ENCODE assay signal across 16 cellular contexts in the genomic region with DNA sequence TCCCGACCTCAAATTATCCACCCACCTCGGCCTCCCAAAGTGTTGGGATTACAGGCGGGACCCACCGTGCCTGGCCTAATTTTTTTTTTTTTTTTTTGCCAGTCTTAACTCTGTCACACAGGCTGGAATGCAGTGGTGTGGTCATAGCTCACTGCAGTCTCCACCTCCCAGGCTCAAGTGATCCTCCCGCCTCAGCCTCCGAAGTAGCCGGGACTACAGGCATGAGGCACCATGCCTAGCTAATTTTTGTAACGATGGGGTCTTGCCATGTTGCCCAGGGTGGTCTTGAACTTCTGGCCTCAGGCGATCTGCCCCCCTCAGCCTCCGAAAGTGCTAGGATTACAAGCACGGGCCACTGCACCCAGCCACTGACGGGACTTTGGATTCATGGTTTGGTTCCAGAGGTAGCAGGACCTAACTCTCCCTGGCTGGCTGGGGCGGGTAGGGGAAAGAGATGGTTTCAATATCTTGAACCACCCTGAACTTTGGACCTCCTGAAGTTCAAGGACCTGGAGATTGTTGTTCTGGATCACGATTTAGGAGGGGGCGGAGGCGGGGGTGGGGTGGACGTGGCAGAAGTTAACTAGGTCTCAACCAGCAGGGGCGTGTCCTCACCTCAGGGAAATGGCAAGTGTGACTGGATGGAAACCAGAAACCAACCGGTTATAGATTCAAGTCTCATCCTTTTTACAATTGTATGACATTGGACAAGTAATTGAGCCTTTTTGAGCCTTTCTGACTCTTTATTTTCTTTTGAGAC. TPM values are rescaled to one million over a fixed set of nuclear protein-coding genes. Genes with fewer than 3 reads are reported as not detected.
DNase-seq lines count a peak whose midpoint lies in the region; FAIRE-seq and TF ChIP-seq lines count a peak whose summit lies in the region.
"Had no signal": no experiment of that assay in that cellular context is flagged by ENCODE, and none has a peak within 500 bp of the region (broad histone marks: within the 10 kb centered on the region; RNA-seq: fewer than 3 reads in every experiment).

No MANE protein-coding gene starts in this region.

- peak overlapping the region; percentile 70 for H3K27ac ChIP-seq in colonic mucosa
- H3K27ac ChIP-seq in mucosa of rectum (ENCODE audit: low read depth in 2 of 2, low read length in 2 of 2) = peak overlapping the region; percentile 83 to 87
- H3K27ac ChIP-seq: A549, PC-9 had no signal

- no peak for TF ChIP-seq POLR2A in GM12891 (IDR thresholded peaks at IDR 0.05; ENCODE audit: low read depth, low read length)

- no peak for TF ChIP-seq CTCF in colonic mucosa (IDR thresholded peaks at IDR 0.05)

- H3K9me3 ChIP-seq in colonic mucosa (no peaks in the 10 kb centered on the region), mucosa of rectum (ENCODE audit: control insufficient read depth in 2 of 2, low read length in 2 of 2) (no peaks in the 10 kb centered on the region)
- H3K9me3 ChIP-seq: A549 had no signal

- no peak overlapping the region for H3K4me3 ChIP-seq in colonic mucosa
- H3K4me3 ChIP-seq in mucosa of rectum (ENCODE audit: low read length in 2 of 2) = no peak overlapping the region
- H3K4me3 ChIP-seq: A549, PC-9 had no signal

- intact Hi-C loops in colonic mucosa (cut with DNase I) (no loop called here), posterior vena cava (cut with DNase I) (no loop called here)

- H3K9ac ChIP-seq in colonic mucosa (ENCODE audit: low read depth in 2 of 2, low read length in 2 of 2) (peak overlapping the region in 1 of 2 donors; percentile 21), mucosa of rectum (ENCODE audit: low read depth in 1 of 2, low read length in 2 of 2) (peak overlapping the region in 1 of 2 donors; percentile 1)

- no peak for FAIRE-seq in GM12891 (lab: Jason Lieb, UNC)
- FAIRE-seq: A549 had no signal

- H3K4me1 ChIP-seq in colonic mucosa (peaks cover 7% of the 10 kb centered on the region), mucosa of rectum (ENCODE audit: control insufficient read depth in 2 of 2, insufficient read depth in 2 of 2, low read length in 2 of 2) (peaks cover 4 to 15% of the 10 kb centered on the region in 2 donors)

- DNase-seq in activated CD4-positive, alpha-beta T cell treated with anti-CD3 and anti-CD28 coated beads for 48 hours = peak; percentile 66
- DNase-seq in activated CD4-positive, alpha-beta T cell treated with anti-CD3 and anti-CD28 coated beads for 1 hour = no peak
- DNase-seq in HuH-7 (ENCODE audit: low spot score) (peak; percentile 56), colonic mucosa (peak; percentile 86), GM12891 (ENCODE audit: insufficient read length, low spot score) (no peak), posterior vena cava (ENCODE audit: low spot score) (no peak), SHP77 (lab: John Stamatoyannopoulos, UW) (no peak)
- DNase-seq: aorta, H7, Kasumi-1, NCI-H1105 treated with DMSO at 0.1 percent for 48 hours, NCI-H748 treated with DMSO at 0.1 percent for 48 hours, PC-9, T-helper 9 cell had no signal

- no peaks in the 10 kb centered on the region for H3K36me3 ChIP-seq in colonic mucosa
- H3K36me3 ChIP-seq in mucosa of rectum (ENCODE audit: control insufficient read depth in 2 of 2, insufficient read depth in 2 of 2, low read length in 2 of 2) = no peaks in the 10 kb centered on the region

- no peaks in the 10 kb centered on the region for H3K27me3 ChIP-seq in colonic mucosa
- no peaks in the 10 kb centered on the region for H3K27me3 ChIP-seq in mucosa of rectum (ENCODE audit: control insufficient read depth in 2 of 2, insufficient read depth in 2 of 2, low read length in 2 of 2)

TF ChIP-seq in GM12891, 5 proteins besides CTCF, POLR2A, EP300 and RAD21:
- TF ChIP-seq POLR2AphosphoS5 (IDR thresholded peaks at IDR 0.05; ENCODE audit: low read depth, low read length) (no peak), TAF1 (IDR thresholded peaks at IDR 0.05; ENCODE audit: low read depth, low read length) (no peak), POU2F2 (IDR thresholded peaks at IDR 0.05; ENCODE audit: low read depth, low read length) (no peak), SPI1 (IDR thresholded peaks at IDR 0.05; ENCODE audit: low read depth, low read length) (no peak), PAX5 (IDR thresholded peaks at IDR 0.05; ENCODE audit: insufficient read depth, low read length, severe bottlenecking) (no peak)

RNA-seq across cellular contexts. Expression of a gene that starts 40.8 kb away (rescaled TPM):
- total RNA-seq in colonic mucosa (100 to 1,000 TPM in 1 of 2 donors, 10 to 100 TPM in 1; 83.4 to 116 TPM), posterior vena cava (100 to 1,000 TPM in 1 of 2 donors, 10 to 100 TPM in 1; 73.1 to 130 TPM)
- 61.4 TPM for polyA plus RNA-seq in GM12891 (2012; ENCODE audit: low read depth, missing spikeins)

RNA-seq across cellular contexts. Expression of a gene that starts 40.8 kb away (rescaled TPM):
- total RNA-seq in colonic mucosa (10 to 100 TPM; 51.0 to 78.2 TPM), posterior vena cava (10 to 100 TPM; 31.4 to 39.0 TPM)
- polyA plus RNA-seq in GM12891 (2012; ENCODE audit: low read depth, missing spikeins) = 42.4 TPM

Comparison
In these comparisons a context has a peak if more than half of its experiments do, and no peak if none do; other contexts are left out.
1. DNase-seq: peak in activated CD4-positive, alpha-beta T cell treated with anti-CD3 and anti-CD28 coated beads for 48 hours (single experiment), HuH-7 (single experiment) and colonic mucosa (single experiment); none in activated CD4-positive, alpha-beta T cell treated with anti-CD3 and anti-CD28 coated beads for 1 hour (single experiment), GM12891 (single experiment), posterior vena cava (single experiment) and SHP77 (0 of 2).